Comparison of ENCODE assay signal across 1 cellular context in genomic region chr19:54707932-54708331, GRCh38.
TF ChIP-seq lines count a peak whose summit lies in the region.

No MANE protein-coding gene starts in this region.

TF ChIP-seq in GM12878, 131 proteins besides CTCF, POLR2A, EP300 and RAD21 (continued from another document):
- TF ChIP-seq NKRF (conservative IDR thresholded peaks at IDR 0.05): no peak
- no peak for TF ChIP-seq KAT2A (conservative IDR thresholded peaks at IDR 0.05; ENCODE audit: control insufficient read depth, low read depth, low read length)
- no peak for TF ChIP-seq POLR2AphosphoS5 (IDR thresholded peaks at IDR 0.05; ENCODE audit: low read length)
- no peak for TF ChIP-seq ELK1 (IDR thresholded peaks at IDR 0.05; ENCODE audit: low read depth, low read length)
- no peak for TF ChIP-seq RELB (IDR thresholded peaks at IDR 0.05; ENCODE audit: low read depth)
